8 cellular contexts compared by ENCODE assay signal in genomic region chr6:52664991-52665686, GRCh38. TPM values are rescaled to one million over a fixed set of nuclear protein-coding genes. Genes with fewer than 3 reads are reported as not detected.
DNase-seq lines count a peak whose midpoint lies in the region; ATAC-seq and TF ChIP-seq lines count a peak whose summit lies in the region.

No MANE protein-coding gene starts in this region.

- H4K20me1 ChIP-seq in Loucy (ENCODE audit: insufficient read depth, low read length, poor library complexity, severe bottlenecking), result no peaks in the 10 kb centered on the region
- H4K20me1 ChIP-seq in osteoblast (ENCODE audit: insufficient read depth, low read length), result peaks cover 4% of the 10 kb centered on the region

- H3K9ac ChIP-seq in Loucy (ENCODE audit: low read depth, low read length, poor library complexity, severe bottlenecking) (peak overlapping the region; percentile 89), endocrine pancreas (ENCODE audit: control insufficient read depth, insufficient read depth, low read length) (peak overlapping the region; percentile 65)

- H3K27me3 ChIP-seq in BJ (ENCODE audit: control insufficient read depth, insufficient read depth, low read length) (no peaks in the 10 kb centered on the region), Loucy (ENCODE audit: insufficient read depth, low read length, poor library complexity, severe bottlenecking) (no peaks in the 10 kb centered on the region), endocrine pancreas (ENCODE audit: control insufficient read depth, insufficient read depth, low read length) (no peaks in the 10 kb centered on the region), osteoblast (ENCODE audit: insufficient read depth, low read length) (no peaks in the 10 kb centered on the region)

- POLR2A ChIA-PET in BJ (lab: Charles Lee), result no interaction called here

- H3K9me3 ChIP-seq in Loucy (ENCODE audit: insufficient read depth, low read depth, low read length), result no peaks in the 10 kb centered on the region
- H3K9me3 ChIP-seq in endocrine pancreas (ENCODE audit: control insufficient read depth, low read length), result no peaks in the 10 kb centered on the region
- H3K9me3 ChIP-seq in osteoblast (ENCODE audit: low read depth, low read length), result no peaks in the 10 kb centered on the region

- DNase-seq in BJ (ENCODE audit: low read depth), result no peak
- peak; percentile 62 for DNase-seq in osteoblast (ENCODE audit: insufficient read length, low spot score, missing footprints)
- no peak for DNase-seq in NCI-H1436 treated with DMSO at 0.1 percent for 48 hours (lab: John Stamatoyannopoulos, UW)

- H3K4me3 ChIP-seq in BJ (ENCODE audit: low read depth, low read length) (peak overlapping the region; percentile 82), Loucy (ENCODE audit: low read length, poor library complexity, severe bottlenecking) (peak overlapping the region; percentile 80), endocrine pancreas (ENCODE audit: control insufficient read depth, insufficient read depth, low read length) (peak overlapping the region; percentile 54), osteoblast (ENCODE audit: insufficient read depth, low read length) (peak overlapping the region; percentile 81)

- H3K27ac ChIP-seq in osteoblast (ENCODE audit: low read depth, low read length), result peak overlapping the region; percentile 3

- H3F3A ChIP-seq in Loucy (ENCODE audit: low read depth), result no peaks in the 10 kb centered on the region

- H3K4me1 ChIP-seq in Loucy (ENCODE audit: insufficient read depth, low read length, poor library complexity, severe bottlenecking) (peaks cover 55% of the 10 kb centered on the region), endocrine pancreas (ENCODE audit: control insufficient read depth, insufficient read depth, low read length) (no peaks in the 10 kb centered on the region), osteoblast (ENCODE audit: insufficient read depth, low read length) (peaks cover 22% of the 10 kb centered on the region)

- ATAC-seq in HG03097 (IDR thresholded peaks at IDR 0.05; ENCODE audit: low FRiP score, unreplicated experiment) (no peak), HG02610 (IDR thresholded peaks at IDR 0.05; ENCODE audit: unreplicated experiment) (no peak), GM21786 (IDR thresholded peaks at IDR 0.05; ENCODE audit: unreplicated experiment) (no peak)

- H3K4me2 ChIP-seq in Loucy (ENCODE audit: low read depth, low read length, poor library complexity, severe bottlenecking), result peak overlapping the region; percentile 98
- H3K4me2 ChIP-seq in osteoblast (ENCODE audit: insufficient read depth, low read length), result peak overlapping the region; percentile 79

- H3K79me2 ChIP-seq in Loucy (ENCODE audit: insufficient read depth, low read length), result peaks cover 30% of the 10 kb centered on the region
- peaks cover 19% of the 10 kb centered on the region for H3K79me2 ChIP-seq in osteoblast (ENCODE audit: insufficient read depth, low read length)

- peak overlapping the region; percentile 82; the same call in 1 of the 2 replicates for H2AFZ ChIP-seq in Loucy (ENCODE audit: low read length)
- H2AFZ ChIP-seq in osteoblast (ENCODE audit: low read length), result peak overlapping the region; percentile 61

- CTCF ChIA-PET in BJ (lab: Yijun Ruan, JAX), result interaction anchor here (0.9 to 1.7 kb wide), 6 partner anchors 13 to 362 kb away, joined by 3 to 6 read pairs (median 3); no protein-coding TSS in a partner anchor

- H3K36me3 ChIP-seq in BJ (ENCODE audit: control insufficient read depth, insufficient read depth, low read length) (peaks cover 2% of the 10 kb centered on the region), Loucy (ENCODE audit: insufficient read depth, low read length) (no peaks in the 10 kb centered on the region), endocrine pancreas (ENCODE audit: control insufficient read depth, insufficient read depth, low read length) (no peaks in the 10 kb centered on the region), osteoblast (ENCODE audit: insufficient read depth, low read length) (peaks cover 11% of the 10 kb centered on the region)

- H3K9me2 ChIP-seq in Loucy (replicated peaks; ENCODE audit: low read depth, low read length), result no peaks in the 10 kb centered on the region

- TF ChIP-seq CTCF in BJ (IDR thresholded peaks at IDR 0.05; ENCODE audit: insufficient read depth, low read depth, low read length) (no peak), Loucy (conservative IDR thresholded peaks at IDR 0.05; ENCODE audit: low read length) (no peak), osteoblast (IDR thresholded peaks at IDR 0.05; ENCODE audit: extremely low read depth, low read depth, low read length) (no peak)

RNA-seq across cellular contexts. Expression of gene TMEM14A, which starts 5.8 kb away (rescaled TPM):
- polyA plus RNA-seq in BJ (2011; rRNA removed), result 20.4 and 30.0 TPM in 2 replicates
- polyA minus RNA-seq in BJ (2011; rRNA and poly(A)+ RNA removed), result 2.9 and 3.9 TPM in 2 replicates
- 15.6 and 19.9 TPM in 2 replicates for total RNA-seq in osteoblast
